ENCODE assay signal across 1 cellular context in genomic region chr10:90732581-90732980, GRCh38.
TF ChIP-seq lines count a peak whose summit lies in the region.

No MANE protein-coding gene starts in this region.

TF ChIP-seq in GM12878, 131 proteins besides CTCF, POLR2A, EP300 and RAD21 (continued from another document):
- TF ChIP-seq ZNF274 (IDR thresholded peaks at IDR 0.05; ENCODE audit: insufficient read depth, insufficient read length), result no peak
- no peak for TF ChIP-seq ETV6 (conservative IDR thresholded peaks at IDR 0.05 in 1 of 2, IDR thresholded peaks at IDR 0.05 in 1 of 2; ENCODE audit: borderline replicate concordance in 1 of 2, low read depth in 1 of 2)
- no peak for TF ChIP-seq BCL11A (IDR thresholded peaks at IDR 0.05; ENCODE audit: low read depth, low read length)
- TF ChIP-seq CREB1 (IDR thresholded peaks at IDR 0.05; ENCODE audit: low read depth), result no peak
- TF ChIP-seq YBX1 (IDR thresholded peaks at IDR 0.05), result no peak
- no peak for TF ChIP-seq ATF7 (IDR thresholded peaks at IDR 0.05; ENCODE audit: low read depth)
